Comparison of ENCODE assay signal across 8 cellular contexts in the genomic region with DNA sequence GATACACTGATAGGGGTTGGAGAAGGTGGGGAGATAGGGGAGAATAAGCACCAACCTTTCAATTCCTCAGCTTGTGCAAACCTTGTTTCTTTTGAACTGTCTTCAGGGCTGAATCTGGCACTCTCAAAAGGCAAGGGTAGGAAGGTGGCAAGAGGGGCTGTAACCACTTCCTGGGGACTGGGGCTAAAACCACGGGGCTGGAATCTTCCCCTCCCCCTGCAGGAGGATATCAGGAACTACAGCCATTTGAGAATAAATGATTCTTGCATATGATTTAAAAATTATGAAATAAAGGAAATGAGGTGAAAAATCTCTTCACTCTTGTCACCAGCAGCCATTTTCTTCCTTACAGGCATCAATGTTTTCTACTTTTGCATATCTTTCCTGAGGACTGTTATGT. TPM values are rescaled to one million over a fixed set of nuclear protein-coding genes. Genes with fewer than 3 reads are reported as not detected.
DNase-seq lines count a peak whose midpoint lies in the region; ATAC-seq and TF ChIP-seq lines count a peak whose summit lies in the region.
"Had no signal": no experiment of that assay in that cellular context is flagged by ENCODE, and none has a peak within 500 bp of the region (broad histone marks: within the 10 kb centered on the region; RNA-seq: fewer than 3 reads in every experiment).

No MANE protein-coding gene starts in this region.

- H3K27me3 ChIP-seq in DND-41 (ENCODE audit: insufficient read depth, low read length, poor library complexity) (no peaks in the 10 kb centered on the region), kidney epithelial cell (ENCODE audit: control insufficient read depth, insufficient read depth, low read length) (no peaks in the 10 kb centered on the region)

- ATAC-seq in DND-41 (ENCODE audit: insufficient read depth, low read depth) (peak; percentile 95), HG03159 (IDR thresholded peaks at IDR 0.05; ENCODE audit: unreplicated experiment) (no peak)
- peak; percentile 47 to 60 for ATAC-seq in activated T-cell treated with anti-CD3 and anti-CD28 coated beads, Interleukin-2, amount 50 U/mL, for 72 hours (replicated peaks in 1 of 2)

- H3K4me1 ChIP-seq in DND-41 (ENCODE audit: insufficient read depth, low read length) = peaks cover 18% of the 10 kb centered on the region

- H3K27ac Mint-ChIP-seq in activated T-cell treated with anti-CD3 and anti-CD28 coated beads, Interleukin-2, amount 50 U/mL, for 72 hours = no peak overlapping the region

- TF ChIP-seq CTCF in DND-41 (IDR thresholded peaks at IDR 0.05; ENCODE audit: borderline replicate concordance, extremely low read depth, low read length, poor library complexity, severe bottlenecking) = peak; percentile 70
- TF ChIP-seq CTCF in kidney epithelial cell (IDR thresholded peaks at IDR 0.05; ENCODE audit: insufficient read depth, low read length, poor library complexity, severe bottlenecking) = peak; percentile 53
- TF ChIP-seq CTCF in GM10248 (IDR thresholded peaks at IDR 0.05; ENCODE audit: control extremely low read depth, extremely low read depth, low read depth, missing control alignments) = no peak

- no peaks in the 10 kb centered on the region for H4K20me1 ChIP-seq in DND-41 (ENCODE audit: insufficient read depth, low read length)

- DNase-seq in DND-41 (peak; percentile 68), KBM-7 (peak; percentile 43), kidney epithelial cell (ENCODE audit: low read depth) (no peak), GM10248 (ENCODE audit: extremely low spot score) (no peak), NCI-H2107 (lab: John Stamatoyannopoulos, UW) (no peak)
- DNase-seq in activated T-cell treated with anti-CD3 and anti-CD28 coated beads, Interleukin-2, amount 50 U/mL, for 72 hours = peak; percentile 22 to 32

- no peak overlapping the region for H3K4me2 ChIP-seq in DND-41 (ENCODE audit: insufficient read depth, low read length)

- no peak overlapping the region for H3K9ac ChIP-seq in DND-41 (ENCODE audit: low read depth, low read length)

- CTCF ChIA-PET in GM10248 (lab: Yijun Ruan, JAX) = interaction anchor here (0.8 to 5.1 kb wide), 6 partner anchors 9 to 76 kb away, joined by 3 to 23 read pairs (median 4); no protein-coding TSS in a partner anchor

- H3K36me3 ChIP-seq in DND-41 (ENCODE audit: insufficient read depth, low read length) = no peaks in the 10 kb centered on the region
- no peaks in the 10 kb centered on the region for H3K36me3 ChIP-seq in kidney epithelial cell (ENCODE audit: control insufficient read depth, insufficient read depth, low read length)

- H3K79me2 ChIP-seq in DND-41 (ENCODE audit: insufficient read depth, low read length) = no peaks in the 10 kb centered on the region

- no peak overlapping the region for H3K4me3 Mint-ChIP-seq in activated T-cell treated with anti-CD3 and anti-CD28 coated beads, Interleukin-2, amount 50 U/mL, for 72 hours

- no peak overlapping the region for H3K27ac ChIP-seq in DND-41 (ENCODE audit: low read length)
- H3K27ac ChIP-seq: SK-N-MC had no signal

- peaks cover 3 to 6% of the 10 kb centered on the region in 2 donors for H3K9me3 Mint-ChIP-seq in activated T-cell treated with anti-CD3 and anti-CD28 coated beads, Interleukin-2, amount 50 U/mL, for 72 hours

- in situ Hi-C loops in KBM-7 (cut with MboI; ENCODE audit: low pct_unique_long_range_greater_than_20kb, low sequenced_read_pairs) = no loop called here

- H3K4me1 Mint-ChIP-seq in activated T-cell treated with anti-CD3 and anti-CD28 coated beads, Interleukin-2, amount 50 U/mL, for 72 hours (ENCODE audit: low read depth) = peaks cover 24% of the 10 kb centered on the region

- POLR2A ChIA-PET in GM10248 (lab: Yijun Ruan, JAX) = no interaction called here

- peaks cover 1 to 3% of the 10 kb centered on the region in 2 donors for H3K36me3 Mint-ChIP-seq in activated T-cell treated with anti-CD3 and anti-CD28 coated beads, Interleukin-2, amount 50 U/mL, for 72 hours (ENCODE audit: insufficient read depth in 2 of 2)

- peaks cover 4% of the 10 kb centered on the region for H3K27me3 Mint-ChIP-seq in activated T-cell treated with anti-CD3 and anti-CD28 coated beads, Interleukin-2, amount 50 U/mL, for 72 hours (ENCODE audit: low read depth)

- H3K9me3 ChIP-seq in DND-41 (ENCODE audit: insufficient read depth, low read length, severe bottlenecking) = no peaks in the 10 kb centered on the region

- H2AFZ ChIP-seq in DND-41 (ENCODE audit: low read depth, low read length) = no peak overlapping the region

- H3K4me3 ChIP-seq in DND-41 (ENCODE audit: low read depth in 1 of 2, low read length in 2 of 2) = no peak overlapping the region
- no peak overlapping the region for H3K4me3 ChIP-seq in kidney epithelial cell (ENCODE audit: low read depth, low read length)
- H3K4me3 ChIP-seq: SK-N-MC had no signal

RNA-seq across cellular contexts. Expression of a gene that starts 50.8 kb away (rescaled TPM):
- not detected for total RNA-seq in activated T-cell treated with anti-CD3 and anti-CD28 coated beads, Interleukin-2, amount 50 U/mL, for 72 hours
- total RNA-seq in kidney epithelial cell = 0.41 and 1.0 TPM in 2 replicates

Comparison
In these comparisons a context has a peak if more than half of its experiments do, and no peak if none do; other contexts are left out.
1. DNase-seq: peak in DND-41 (single experiment), KBM-7 (single experiment) and activated T-cell treated with anti-CD3 and anti-CD28 coated beads, Interleukin-2, amount 50 U/mL, for 72 hours (2 of 2); none in kidney epithelial cell (single experiment), GM10248 (single experiment) and NCI-H2107 (single experiment).